8 cellular contexts compared by ENCODE assay signal in the genomic region with DNA sequence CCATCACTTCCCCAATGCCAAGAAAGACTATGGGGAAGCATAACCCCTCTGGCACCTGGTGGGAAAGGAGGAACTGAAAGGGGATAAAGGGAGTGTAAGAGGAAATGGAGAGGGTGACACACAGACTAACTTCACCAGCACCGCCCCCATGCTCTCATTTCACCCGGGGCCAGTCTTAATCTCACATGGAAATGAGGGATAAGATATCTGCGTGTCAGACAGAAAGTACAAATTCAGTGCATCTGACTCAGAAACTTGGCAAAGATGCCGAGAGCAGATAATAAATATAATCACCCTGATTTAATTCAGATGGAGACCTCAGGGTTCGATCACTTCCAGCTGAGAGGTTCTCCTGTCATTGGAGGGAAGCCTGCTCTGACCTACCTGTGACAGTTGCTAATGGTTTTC.
DNase-seq lines count a peak whose midpoint lies in the region; ATAC-seq, FAIRE-seq and TF ChIP-seq lines count a peak whose summit lies in the region.

No MANE protein-coding gene starts in this region.

- peak; percentile 39 to 43 for ATAC-seq in activated CD4-positive, CD25-positive, alpha-beta regulatory T cell treated with anti-CD3 and anti-CD28 coated beads, Interleukin-2, amount 50 U/mL, for 24 hours
- ATAC-seq in activated T-cell treated with anti-CD3 and anti-CD28 coated beads, Interleukin-2, amount 50 U/mL, for 4 hours, result peak; percentile 16 to 39
- ATAC-seq in HG02610 (IDR thresholded peaks at IDR 0.05; ENCODE audit: unreplicated experiment), result no peak

- H2AFZ ChIP-seq in keratinocyte (ENCODE audit: control insufficient read depth, low read length), result no peak overlapping the region

- H3K9me1 ChIP-seq in keratinocyte (ENCODE audit: control insufficient read depth, extremely low read depth, insufficient read depth, low read length), result no peaks in the 10 kb centered on the region

- TF ChIP-seq CTCF in keratinocyte (optimal IDR thresholded peaks at IDR 0.05 in 1 of 3, IDR thresholded peaks at IDR 0.05 in 1 of 3, conservative IDR thresholded peaks at IDR 0.05 in 1 of 3; ENCODE audit: extremely low read depth in 1 of 3, insufficient read depth in 2 of 3, low read length in 3 of 3), result no peak

- DNase-seq in activated CD4-positive, CD25-positive, alpha-beta regulatory T cell treated with anti-CD3 and anti-CD28 coated beads, Interleukin-2, amount 50 U/mL, for 72 hours, result no peak
- peak; percentile 6 for DNase-seq in activated T-cell treated with anti-CD3 and anti-CD28 coated beads, Interleukin-2, amount 50 U/mL, for 4 hours
- no peak for DNase-seq in keratinocyte (ENCODE audit: low read depth, low spot score)
- DNase-seq in stimulated activated CD8-positive, alpha-beta memory T cell treated with anti-CD3 and anti-CD28 coated beads, Interleukin-4, amount 100 ng/mL, for 48 hours, result peak; percentile 71
- no peak for DNase-seq in D341Med (ENCODE audit: low spot score)
- DNase-seq in NCI-H1930 (lab: John Stamatoyannopoulos, UW), result no peak

- H3K9ac ChIP-seq in keratinocyte (ENCODE audit: control insufficient read depth, extremely low read depth, insufficient read depth, low read length), result peak overlapping the region; percentile 20

- H3K9me3 Mint-ChIP-seq in activated T-cell treated with anti-CD3 and anti-CD28 coated beads, Interleukin-2, amount 50 U/mL, for 4 hours, result no peaks in the 10 kb centered on the region

- peaks cover 24% of the 10 kb centered on the region for H3K4me1 Mint-ChIP-seq in activated T-cell treated with anti-CD3 and anti-CD28 coated beads, Interleukin-2, amount 50 U/mL, for 4 hours (ENCODE audit: low read depth)

- peak; percentile 83 for FAIRE-seq in keratinocyte (lab: Jason Lieb, UNC)

- no peak overlapping the region for H3K4me3 ChIP-seq in keratinocyte (ENCODE audit: control insufficient read depth in 2 of 3, extremely low read depth in 1 of 3, insufficient read depth in 2 of 3, low read depth in 1 of 3, low read length in 3 of 3)

- H4K20me1 ChIP-seq in keratinocyte (ENCODE audit: control insufficient read depth, extremely low read depth, insufficient read depth, low read length), result no peaks in the 10 kb centered on the region

- peak overlapping the region; percentile 93 for H3K27ac ChIP-seq in keratinocyte (ENCODE audit: control insufficient read depth, insufficient read depth, low read length)

- no peak overlapping the region for H3K4me3 Mint-ChIP-seq in activated T-cell treated with anti-CD3 and anti-CD28 coated beads, Interleukin-2, amount 50 U/mL, for 4 hours

- H3K79me2 ChIP-seq in keratinocyte (ENCODE audit: control insufficient read depth, insufficient read depth, low read length), result no peaks in the 10 kb centered on the region

- no peaks in the 10 kb centered on the region for H3K27me3 ChIP-seq in keratinocyte (ENCODE audit: control insufficient read depth, extremely low read depth, insufficient read depth, low read length)

- H3K4me1 ChIP-seq in keratinocyte (ENCODE audit: control insufficient read depth, extremely low read depth, insufficient read depth, low read length), result peaks cover 52% of the 10 kb centered on the region

- H3K36me3 Mint-ChIP-seq in activated T-cell treated with anti-CD3 and anti-CD28 coated beads, Interleukin-2, amount 50 U/mL, for 4 hours (ENCODE audit: insufficient read depth), result no peaks in the 10 kb centered on the region

- no peaks in the 10 kb centered on the region for H3K27me3 Mint-ChIP-seq in activated T-cell treated with anti-CD3 and anti-CD28 coated beads, Interleukin-2, amount 50 U/mL, for 4 hours (ENCODE audit: low read depth)

- H3K36me3 ChIP-seq in keratinocyte (ENCODE audit: control insufficient read depth in 2 of 2, extremely low read depth in 1 of 2, insufficient read depth in 2 of 2, low read length in 2 of 2), result no peaks in the 10 kb centered on the region

- no peaks in the 10 kb centered on the region for H3K9me3 ChIP-seq in keratinocyte (ENCODE audit: control insufficient read depth, low read depth, low read length)

- H3K4me2 ChIP-seq in keratinocyte (ENCODE audit: control insufficient read depth, extremely low read depth, insufficient read depth, low read depth, low read length), result peak overlapping the region; percentile 26

- dilution Hi-C loops in keratinocyte (cut with MboI; ENCODE audit: extremely low pct_ligation_motif_present, low sequenced_read_pairs), result no loop called here

Comparison
In these comparisons a context has a peak if more than half of its experiments do, and no peak if none do; other contexts are left out.
1. DNase-seq: peak in activated T-cell treated with anti-CD3 and anti-CD28 coated beads, Interleukin-2, amount 50 U/mL, for 4 hours (single experiment) and stimulated activated CD8-positive, alpha-beta memory T cell treated with anti-CD3 and anti-CD28 coated beads, Interleukin-4, amount 100 ng/mL, for 48 hours (single experiment); none in activated CD4-positive, CD25-positive, alpha-beta regulatory T cell treated with anti-CD3 and anti-CD28 coated beads, Interleukin-2, amount 50 U/mL, for 72 hours (single experiment), keratinocyte (single experiment), D341Med (single experiment) and NCI-H1930 (0 of 2).